8 cellular contexts compared by ENCODE assay signal in the genomic region with DNA sequence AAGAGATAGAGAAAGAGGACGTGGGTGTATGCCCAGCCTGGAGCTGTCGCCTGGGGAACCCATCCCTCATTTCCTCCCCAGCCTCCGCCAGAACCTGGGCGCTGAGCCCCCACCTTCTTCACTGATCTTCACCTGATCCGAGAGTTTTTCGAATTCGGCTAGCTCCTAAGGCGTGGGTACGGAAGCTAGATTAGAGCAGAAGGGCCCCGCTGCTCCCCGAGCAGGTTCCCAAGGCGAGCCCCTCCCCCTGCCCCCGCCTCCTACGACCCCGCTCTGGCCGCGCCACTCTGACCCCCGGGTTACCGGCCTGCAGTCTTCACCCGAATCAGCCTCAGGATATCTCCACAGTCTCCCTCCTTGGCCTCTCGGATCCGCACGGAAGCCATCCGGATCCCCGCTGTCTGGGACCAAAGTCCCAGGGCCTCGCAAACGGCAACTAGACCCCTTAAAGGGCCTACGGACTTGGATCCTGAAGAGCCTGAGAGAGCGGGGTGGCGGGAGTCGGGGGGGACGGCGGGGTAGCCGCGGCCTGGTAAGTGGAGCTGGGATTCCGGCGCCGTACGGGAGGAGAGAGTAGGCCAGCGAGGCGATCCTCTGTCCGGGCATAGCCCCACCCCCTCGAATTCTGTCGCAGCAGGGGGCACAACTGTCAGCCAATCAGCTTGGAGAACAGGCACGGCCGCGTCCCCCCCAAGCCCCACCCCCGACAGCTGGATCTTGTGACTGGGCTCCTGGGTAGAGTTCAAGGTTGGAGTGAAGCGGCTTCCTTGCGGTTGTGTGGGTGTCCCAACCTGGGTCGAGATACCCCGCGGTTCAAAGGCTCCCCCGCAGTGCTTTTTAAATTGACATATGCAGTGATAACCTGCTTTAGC. TPM values are rescaled to one million over a fixed set of nuclear protein-coding genes. Genes with fewer than 3 reads are reported as not detected.
DNase-seq lines count a peak whose midpoint lies in the region; ATAC-seq and TF ChIP-seq lines count a peak whose summit lies in the region.

A gene (minus strand): TSS at position 572 of the 872 bp plus-strand sequence. CDS start 186 bp downstream, at position 386.

- peak within 1 kb of the TSS; percentile 97 for H3K9ac ChIP-seq in OCI-LY3 (ENCODE audit: low read length)

- ATAC-seq in GM19395 (IDR thresholded peaks at IDR 0.05; ENCODE audit: unreplicated experiment): peak; percentile 87
- peak; percentile 99 for ATAC-seq in mucosa of descending colon

- no peaks in the 10 kb centered on the region for H3K79me2 ChIP-seq in OCI-LY3 (ENCODE audit: low read length)

- peak within 1 kb of the TSS; percentile 76 for H3K27ac ChIP-seq in C4-2B
- no peak within 1 kb of the TSS for H3K27ac ChIP-seq in OCI-LY3 (ENCODE audit: low read length)

- H3K9me3 ChIP-seq in OCI-LY3 (ENCODE audit: insufficient read depth, low read length) (no peaks in the 10 kb centered on the region), mucosa of descending colon (no peaks in the 10 kb centered on the region)

- DNase-seq in HT1080 (ENCODE audit: low read depth) (peak; percentile 88), activated T-cell treated with anti-CD3 and anti-CD28 coated beads for 48 hours (ENCODE audit: low read depth) (peak; percentile 81), epithelial cell of proximal tubule (ENCODE audit: low read depth) (peak; percentile 56), mucosa of descending colon (peak; percentile 95 to 97 (median 96))
- peak; percentile 70 to 73 for DNase-seq in stimulated activated CD8-positive, alpha-beta memory T cell treated with anti-CD3 and anti-CD28 coated beads, Interleukin-4, amount 100 ng/mL, for 1 hour (ENCODE audit: low read depth in 2 of 2, low spot score in 1 of 2)

- H3K4me2 ChIP-seq in OCI-LY3 (ENCODE audit: low read length): peak within 1 kb of the TSS; percentile 91

- 0 out of 2 replicates have a peak, but pooled peaks cover 4% of the 10 kb centered on the region for H3K4me1 ChIP-seq in OCI-LY3 (ENCODE audit: low read length)
- peaks cover 9% of the 10 kb centered on the region for H3K4me1 ChIP-seq in mucosa of descending colon (ENCODE audit: low read depth)

- H3K4me3 ChIP-seq in OCI-LY3 (ENCODE audit: low read length) (peak within 1 kb of the TSS; percentile 100), epithelial cell of proximal tubule (ENCODE audit: low read depth, low read length) (peak within 1 kb of the TSS; percentile 90), mucosa of descending colon (peak within 1 kb of the TSS; percentile 56)

- intact Hi-C loops in mucosa of descending colon (cut with DNase I, micrococcal nuclease): no loop called here

- no peak for TF ChIP-seq CTCF in C4-2B (conservative IDR thresholded peaks at IDR 0.05)
- TF ChIP-seq CTCF in OCI-LY3 (IDR thresholded peaks at IDR 0.05; ENCODE audit: low read depth, low read length): no peak
- no peak for TF ChIP-seq CTCF in epithelial cell of proximal tubule (conservative IDR thresholded peaks at IDR 0.05; ENCODE audit: low read depth, low read length)
- no peak for TF ChIP-seq CTCF in mucosa of descending colon (IDR thresholded peaks at IDR 0.05)

- no peaks in the 10 kb centered on the region for H3K27me3 ChIP-seq in OCI-LY3 (ENCODE audit: low read depth, low read length)

- H4K20me1 ChIP-seq in OCI-LY3 (ENCODE audit: insufficient read depth, low read length): no peaks in the 10 kb centered on the region

- no peaks in the 10 kb centered on the region for H3K36me3 ChIP-seq in OCI-LY3 (replicated peaks; ENCODE audit: low read depth, low read length)
- H3K36me3 ChIP-seq in mucosa of descending colon (ENCODE audit: low read depth): no peaks in the 10 kb centered on the region

- H2AFZ ChIP-seq in OCI-LY3 (ENCODE audit: low read depth, low read length): peak within 1 kb of the TSS; percentile 92

RNA-seq across cellular contexts. Expression of the gene that starts here (rescaled TPM):
- total RNA-seq in HT1080 (2014; rRNA removed; shearing (Covaris generic)): 18.6 and 20.8 TPM in 2 replicates
- polyA plus RNA-seq in HT1080 (2015; cell fraction: cytosol; rRNA removed): 21.6 and 25.4 TPM in 2 replicates
- polyA plus RNA-seq in HT1080 (2015; cell fraction: nucleus; rRNA removed): 36.6 and 38.9 TPM in 2 replicates
- total RNA-seq in epithelial cell of proximal tubule (32.6 and 43.4 TPM in 2 replicates), mucosa of descending colon (100 to 1,000 TPM in 1 of 3 donors, 10 to 100 TPM in 2; 49.1 to 104 (median 76.9) TPM)
